In the genomic region with DNA sequence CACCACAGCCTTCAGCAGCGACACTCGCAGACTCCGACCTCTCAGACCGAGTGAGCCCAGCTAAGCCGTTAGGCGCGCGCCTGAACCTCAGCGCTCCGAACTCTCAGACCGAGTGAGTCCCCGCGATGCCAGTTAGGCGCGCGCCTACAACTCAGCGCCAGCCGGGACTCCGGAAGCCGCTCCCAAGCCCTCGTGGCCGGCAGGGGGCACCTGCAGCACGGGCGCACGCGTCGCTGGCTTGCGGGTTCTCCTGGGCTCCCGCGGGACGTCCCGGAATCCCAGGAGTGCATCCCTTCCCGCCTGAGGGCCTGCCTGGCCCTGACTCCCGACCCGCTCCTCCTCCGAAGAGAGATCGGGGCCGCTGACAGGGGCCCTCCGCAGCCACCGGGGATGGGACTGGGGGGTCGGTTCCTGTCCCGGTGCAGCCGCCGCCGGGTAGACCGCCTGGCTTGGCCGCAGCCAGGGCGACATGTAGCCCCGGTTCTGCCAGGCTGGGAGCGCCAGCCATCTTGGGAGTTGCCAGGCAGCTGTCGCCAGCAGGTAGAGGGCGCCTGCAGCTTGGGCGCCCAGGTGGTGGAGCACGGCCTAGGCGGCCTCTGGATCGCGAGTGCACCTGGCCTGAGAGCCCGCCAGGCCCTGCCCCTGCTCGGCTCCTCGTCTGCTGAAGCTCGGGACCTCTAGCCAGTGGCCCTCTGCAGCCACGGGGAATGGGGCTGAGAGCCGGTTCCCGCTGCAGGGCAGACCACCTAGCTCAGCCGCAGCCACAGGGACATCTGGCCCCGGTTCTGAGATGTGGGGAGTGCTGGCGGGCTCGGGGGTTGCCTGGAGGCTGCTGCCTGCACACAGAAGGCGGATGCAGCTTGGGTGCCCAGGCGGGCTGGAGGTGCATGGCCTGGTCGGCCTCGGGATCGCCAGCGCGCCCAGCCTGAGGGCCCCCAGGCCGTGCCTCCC, we compare ENCODE assay signal across 8 cellular contexts. TPM values are rescaled to one million over a fixed set of nuclear protein-coding genes. Genes with fewer than 3 reads are reported as not detected.
DNase-seq lines count a peak whose midpoint lies in the region; ATAC-seq and TF ChIP-seq lines count a peak whose summit lies in the region.

Gene ANKRD18A (minus strand): TSS at position 114 of the 951 bp plus-strand sequence. CDS start 311 bp downstream, outside the sequence.

- no peaks in the 10 kb centered on the region for H4K20me1 ChIP-seq in fibroblast of lung (ENCODE audit: control insufficient read depth, extremely low read depth, insufficient read depth, low read length)

- no peak within 1 kb of the TSS for H2AFZ ChIP-seq in fibroblast of lung (ENCODE audit: low read length)

- peak; percentile 44 for TF ChIP-seq CTCF in AG10803 (conservative IDR thresholded peaks at IDR 0.05; ENCODE audit: low read length)
- TF ChIP-seq CTCF in fibroblast of lung (conservative IDR thresholded peaks at IDR 0.05 in 1 of 2, IDR thresholded peaks at IDR 0.05 in 1 of 2; ENCODE audit: low read depth in 1 of 2, low read length in 2 of 2): peak; percentile 30 to 55

- TF ChIP-seq POLR2A in GM19099 (IDR thresholded peaks at IDR 0.05; ENCODE audit: extremely low read depth, insufficient read length, low read depth): peak; percentile 66

- peaks cover 16% of the 10 kb centered on the region for H3K4me1 Mint-ChIP-seq in activated T-cell treated with anti-CD3 and anti-CD28 coated beads, Interleukin-2, amount 50 U/mL, for 24 hours (ENCODE audit: low read depth)
- peaks cover 13 to 27% of the 10 kb centered on the region in 2 donors for H3K4me1 Mint-ChIP-seq in stimulated activated naive B cell treated with anti-CD40 and anti-IgM and Interleukin-4, amounts not matched to agents 10 μg/mL and 1 μg/mL and 100 μg/mL, for 72 hours

- H3K27ac Mint-ChIP-seq in activated T-cell treated with anti-CD3 and anti-CD28 coated beads, Interleukin-2, amount 50 U/mL, for 24 hours: peak within 1 kb of the TSS; percentile 90
- peak within 1 kb of the TSS; percentile 91 for H3K27ac Mint-ChIP-seq in stimulated activated naive B cell treated with anti-CD40 and anti-IgM and Interleukin-4, amounts not matched to agents 10 μg/mL and 1 μg/mL and 100 μg/mL, for 72 hours

- DNase-seq in AG10803 (ENCODE audit: low read depth) (peak; percentile 30), NCI-H748 treated with DMSO at 0.1 percent for 48 hours (lab: John Stamatoyannopoulos, UW) (peak; percentile 59), fibroblast of lung (ENCODE audit: low read depth in 2 of 2) (peak; percentile 58 to 71)
- DNase-seq in activated T-cell treated with anti-CD3 and anti-CD28 coated beads, Interleukin-2, amount 50 U/mL, for 24 hours: peak; percentile 82
- peak; percentile 50 for DNase-seq in stimulated activated naive B cell treated with anti-CD40 and anti-IgM and Interleukin-4, amounts not matched to agents 10 μg/mL and 1 μg/mL and 100 μg/mL, for 72 hours

- H3K27me3 ChIP-seq in fibroblast of lung (ENCODE audit: control insufficient read depth, insufficient read depth, low read length) (peaks cover 20% of the 10 kb centered on the region), muscle layer of duodenum (ENCODE audit: low read depth, low read length) (peaks cover 4% of the 10 kb centered on the region)

- no peaks in the 10 kb centered on the region for H3K79me2 ChIP-seq in fibroblast of lung (ENCODE audit: control insufficient read depth, insufficient read depth, low read length)

- no peak within 1 kb of the TSS for H3K9ac ChIP-seq in fibroblast of lung (ENCODE audit: insufficient read depth, low read length)

- H3K9me3 ChIP-seq in fibroblast of lung (ENCODE audit: control insufficient read depth, insufficient read depth, low read depth, low read length): no peaks in the 10 kb centered on the region
- peaks cover 8% of the 10 kb centered on the region in 2 donors for H3K9me3 ChIP-seq in muscle layer of duodenum (ENCODE audit: control insufficient read depth in 1 of 2, low read length in 2 of 2)

- no peak within 1 kb of the TSS for H3K27ac ChIP-seq in fibroblast of lung (ENCODE audit: insufficient read depth, low read length)
- H3K27ac ChIP-seq in muscle layer of duodenum (ENCODE audit: low read length): no peak within 1 kb of the TSS

- no peak within 1 kb of the TSS for H3K4me2 ChIP-seq in fibroblast of lung (ENCODE audit: extremely low read depth, insufficient read depth, low read length)

- H3K4me3 ChIP-seq in AG10803 (ENCODE audit: low read length) (peak within 1 kb of the TSS; percentile 31), fibroblast of lung (replicated peaks in 1 of 4; ENCODE audit: control extremely low read depth in 1 of 4, insufficient read depth in 1 of 4, low read depth in 3 of 4, low read length in 4 of 4) (peak within 1 kb of the TSS in 2 of 4 experiments; percentile 28 to 34), muscle layer of duodenum (ENCODE audit: low read depth in 1 of 2, low read length in 2 of 2) (peak within 1 kb of the TSS; percentile 50 to 71)

- no peaks in the 10 kb centered on the region for H3K36me3 Mint-ChIP-seq in activated T-cell treated with anti-CD3 and anti-CD28 coated beads, Interleukin-2, amount 50 U/mL, for 24 hours (ENCODE audit: low read depth)
- H3K36me3 Mint-ChIP-seq in stimulated activated naive B cell treated with anti-CD40 and anti-IgM and Interleukin-4, amounts not matched to agents 10 μg/mL and 1 μg/mL and 100 μg/mL, for 72 hours: peaks cover 4 to 6% of the 10 kb centered on the region in 2 donors

- H3K27me3 Mint-ChIP-seq in activated T-cell treated with anti-CD3 and anti-CD28 coated beads, Interleukin-2, amount 50 U/mL, for 24 hours: peaks cover 54% of the 10 kb centered on the region
- peaks cover 38 to 54% of the 10 kb centered on the region in 2 donors for H3K27me3 Mint-ChIP-seq in stimulated activated naive B cell treated with anti-CD40 and anti-IgM and Interleukin-4, amounts not matched to agents 10 μg/mL and 1 μg/mL and 100 μg/mL, for 72 hours

- no peaks in the 10 kb centered on the region for H3K9me3 Mint-ChIP-seq in activated T-cell treated with anti-CD3 and anti-CD28 coated beads, Interleukin-2, amount 50 U/mL, for 24 hours
- peaks cover 0 to 5% of the 10 kb centered on the region in 2 donors for H3K9me3 Mint-ChIP-seq in stimulated activated naive B cell treated with anti-CD40 and anti-IgM and Interleukin-4, amounts not matched to agents 10 μg/mL and 1 μg/mL and 100 μg/mL, for 72 hours

- peak; percentile 61 for ATAC-seq in HG03442 (IDR thresholded peaks at IDR 0.05; ENCODE audit: unreplicated experiment)
- peak; percentile 87 to 88 for ATAC-seq in stimulated activated naive B cell treated with anti-CD40 and anti-IgM and Interleukin-4, amounts not matched to agents 10 μg/mL and 1 μg/mL and 100 μg/mL, for 72 hours (replicated peaks)

- H3K4me1 ChIP-seq in fibroblast of lung (ENCODE audit: control insufficient read depth, extremely low read depth, insufficient read depth, low read length) (no peaks in the 10 kb centered on the region), muscle layer of duodenum (ENCODE audit: control insufficient read depth in 1 of 2, insufficient read depth in 2 of 2, low read length in 2 of 2) (peaks cover 0 to 28% of the 10 kb centered on the region in 2 donors)

- peak within 1 kb of the TSS; percentile 83 for H3K4me3 Mint-ChIP-seq in activated T-cell treated with anti-CD3 and anti-CD28 coated beads, Interleukin-2, amount 50 U/mL, for 24 hours
- peak within 1 kb of the TSS; percentile 86 to 91 for H3K4me3 Mint-ChIP-seq in stimulated activated naive B cell treated with anti-CD40 and anti-IgM and Interleukin-4, amounts not matched to agents 10 μg/mL and 1 μg/mL and 100 μg/mL, for 72 hours

- H3K36me3 ChIP-seq in fibroblast of lung (ENCODE audit: control insufficient read depth, insufficient read depth, low read length) (no peaks in the 10 kb centered on the region), muscle layer of duodenum (ENCODE audit: control insufficient read depth in 1 of 2, insufficient read depth in 2 of 2, low read length in 2 of 2) (no peaks in the 10 kb centered on the region)

RNA-seq across cellular contexts. Expression of gene ANKRD18A, which starts in this region (rescaled TPM):
- total RNA-seq in fibroblast of lung: not detected in 2 replicates
- polyA plus RNA-seq in fibroblast of lung: not detected in 2 replicates
- not detected in 2 replicates for polyA plus RNA-seq in fibroblast of lung (2012)
- not detected in 2 replicates for polyA minus RNA-seq in fibroblast of lung (ENCODE audit: low replicate concordance)

Comparison
In these comparisons a context has a peak if more than half of its experiments do, and no peak if none do; other contexts are left out.
1. Peak in DNase-seq in fibroblast of lung; RNA of the gene not detected or under 1 TPM.
2. DNase-seq: peak in every context shown above with its lines; median percentile 82 in activated T-cell treated with anti-CD3 and anti-CD28 coated beads, Interleukin-2, amount 50 U/mL, for 24 hours; 64 in fibroblast of lung; 59 in NCI-H748 treated with DMSO at 0.1 percent for 48 hours; 50 in stimulated activated naive B cell treated with anti-CD40 and anti-IgM and Interleukin-4, amounts not matched to agents 10 μg/mL and 1 μg/mL and 100 μg/mL, for 72 hours; 30 in AG10803.